ENCODE assay signal across 16 cellular contexts in the genomic region with DNA sequence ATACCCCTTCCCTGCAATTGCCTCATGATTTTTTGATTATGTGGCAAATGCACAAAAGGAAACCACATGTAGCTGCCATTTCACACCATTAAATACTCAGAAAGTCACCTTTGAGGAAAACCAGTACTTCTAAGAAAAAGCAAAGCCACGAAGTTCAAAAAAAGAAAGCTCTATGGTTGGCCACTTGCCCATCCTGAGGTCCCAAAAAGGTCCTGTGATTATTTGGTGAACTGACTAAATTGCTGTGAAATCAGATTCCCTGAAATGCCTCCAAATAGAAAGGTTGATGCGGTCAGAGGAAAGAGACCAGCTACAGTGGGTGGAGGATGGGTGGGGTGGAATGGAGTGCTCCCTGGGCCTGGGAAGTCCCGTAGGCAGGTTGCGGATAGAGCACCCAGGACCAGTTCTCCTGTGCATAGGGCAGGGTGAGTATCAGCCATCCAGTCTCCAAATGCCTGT.
"Had no signal": no experiment of that assay in that cellular context is flagged by ENCODE, and none has a peak within 500 bp of the region (broad histone marks: within the 10 kb centered on the region; RNA-seq: fewer than 3 reads in every experiment).

No MANE protein-coding gene starts in this region.

- H3K27me3 ChIP-seq: foreskin keratinocyte, hepatocyte, pancreas had no signal

- H3K9me3 ChIP-seq: pancreas had no signal

- DNase-seq: activated CD4-positive, alpha-beta T cell treated with anti-CD3 and anti-CD28 coated beads for 4 hours; activated effector memory CD4-positive, alpha-beta T cell treated with anti-CD3 and anti-CD28 coated beads, Interleukin-2, amount 50 U/mL, for 16 hours; activated T-cell treated with anti-CD3 and anti-CD28 coated beads, Interleukin-2, amount 50 U/mL, for 1 hour; anterior cingulate cortex; caudate nucleus; endodermal cell; foreskin keratinocyte; left cardiac atrium; mesenchymal stem cell; naive thymus-derived CD4-positive, alpha-beta T cell; pancreas; stimulated activated CD4-positive, alpha-beta T cell treated with anti-CD3 and anti-CD28 coated beads, Interleukin-4, amount 100 ng/mL, for 1 hour had no signal

- H3K4me1 Mint-ChIP-seq: brain had no signal

- H3K9me3 Mint-ChIP-seq: brain, endodermal cell had no signal

- ATAC-seq: foreskin keratinocyte; left cardiac atrium; naive thymus-derived CD4-positive, alpha-beta T cell; pancreas; sciatic nerve had no signal

- H3K27ac ChIP-seq: foreskin keratinocyte, pancreas had no signal

- H3K36me3 Mint-ChIP-seq: brain had no signal

- H3K36me3 ChIP-seq: pancreas had no signal

- H3K27me3 Mint-ChIP-seq: naive thymus-derived CD4-positive, alpha-beta T cell had no signal

- H3K27ac Mint-ChIP-seq: brain, endodermal cell had no signal

- H3K4me3 Mint-ChIP-seq: brain, endodermal cell had no signal

- H3K4me3 ChIP-seq: hepatocyte, pancreas, smooth muscle cell had no signal
